ENCODE assay signal across 14 cellular contexts in genomic region chr11:87030458-87031054, GRCh38. TPM values are rescaled to one million over a fixed set of nuclear protein-coding genes. Genes with fewer than 3 reads are reported as not detected.
DNase-seq lines count a peak whose midpoint lies in the region; ATAC-seq, FAIRE-seq and TF ChIP-seq lines count a peak whose summit lies in the region.
"Had no signal": no experiment of that assay in that cellular context is flagged by ENCODE, and none has a peak within 500 bp of the region (broad histone marks: within the 10 kb centered on the region; RNA-seq: fewer than 3 reads in every experiment).

No MANE protein-coding gene starts in this region.

- H3K27ac ChIP-seq in HCT116 (ENCODE audit: low read depth, low read length) (no peak overlapping the region), HepG2 (ENCODE audit: extremely low read length, insufficient read depth, low read length) (no peak overlapping the region)
- H3K27ac ChIP-seq: vagina had no signal

- H3K27me3 ChIP-seq in HCT116 (ENCODE audit: insufficient read depth, low read length), result no peaks in the 10 kb centered on the region
- no peaks in the 10 kb centered on the region for H3K27me3 ChIP-seq in HepG2 (ENCODE audit: control insufficient read depth in 1 of 2, insufficient read depth in 2 of 2, low read length in 2 of 2)
- H3K27me3 ChIP-seq: vagina had no signal

- 82% methylated on average over 5 of the region's 5 CpGs for WGBS in HepG2 (ENCODE audit: low lambda C conversion rate)

- no peaks in the 10 kb centered on the region for H4K20me1 ChIP-seq in HCT116 (ENCODE audit: insufficient read depth)
- no peaks in the 10 kb centered on the region for H4K20me1 ChIP-seq in HepG2 (ENCODE audit: insufficient read depth, low read length)

- POLR2A ChIA-PET in activated CD4-positive, alpha-beta T cell treated with anti-CD3 and anti-CD28 coated beads for 36 hours (lab: Charles Lee), result no interaction called here
- POLR2A ChIA-PET in HCT116 (lab: Charles Lee), result interaction anchor here (0.6 kb wide), 1 partner anchor 117 kb away, joined by 3 read pairs; no protein-coding TSS in a partner anchor
- POLR2A ChIA-PET in HepG2 (lab: Yijun Ruan, JAX), result interaction anchor here (2.3 to 2.4 kb wide), 2 partner anchors 31 to 89 kb away, joined by 7 to 8 read pairs; no protein-coding TSS in a partner anchor

- H3K4me1 Mint-ChIP-seq in activated CD4-positive, alpha-beta T cell treated with anti-CD3 and anti-CD28 coated beads for 36 hours, result peaks cover 7% of the 10 kb centered on the region

- no peak for DNase-seq in activated CD4-positive, alpha-beta T cell treated with anti-CD3 and anti-CD28 coated beads for 36 hours
- DNase-seq in activated CD4-positive, alpha-beta T cell treated with anti-CD3 and anti-CD28 coated beads for 1 hour, result no peak
- DNase-seq in HCT116 (ENCODE audit: low read depth, low spot score), result no peak
- peak; percentile 74 for DNase-seq in SK-MEL-5 (ENCODE audit: low read depth, low spot score)
- peak; percentile 29 for DNase-seq in HepG2 (ENCODE audit: low spot score)
- DNase-seq in NK-92 (lab: John Stamatoyannopoulos, UW; ENCODE audit: unreplicated experiment), result no peak
- no peak for DNase-seq in NCI-H446 treated with DMSO at 0.1 percent for 48 hours (lab: John Stamatoyannopoulos, UW)
- DNase-seq: activated CD4-positive, alpha-beta T cell treated with anti-CD3 and anti-CD28 coated beads, Interleukin-2, amount 50 U/mL, for 48 hours; hippocampal formation; SIG-M5 had no signal

- intact Hi-C loops in activated CD4-positive, alpha-beta T cell treated with anti-CD3 and anti-CD28 coated beads for 36 hours (cut with DNase I, micrococcal nuclease), result loop anchor here in 1 of 2 experiments (10.0 kb wide), 1 partner anchor 54 kb away; no protein-coding TSS in a partner anchor
- intact Hi-C loops in HCT116 (cut with micrococcal nuclease), result no loop called here
- intact Hi-C loops in HepG2 (cut with micrococcal nuclease; ENCODE audit: unreplicated experiment), result no loop called here

- H3K9me3 Mint-ChIP-seq in activated CD4-positive, alpha-beta T cell treated with anti-CD3 and anti-CD28 coated beads for 36 hours (ENCODE audit: low read depth), result no peaks in the 10 kb centered on the region

- H3K4me1 ChIP-seq in HCT116 (ENCODE audit: control insufficient read depth in 1 of 2, insufficient read depth in 2 of 2, low read length in 2 of 2) (peaks cover under 1 to 1% of the 10 kb centered on the region in 2 experiments), HepG2 (ENCODE audit: insufficient read depth, low read length) (peaks cover 53% of the 10 kb centered on the region)
- H3K4me1 ChIP-seq: vagina had no signal

- TF ChIP-seq EP300 in HepG2 (IDR thresholded peaks at IDR 0.05; ENCODE audit: low read depth in 2 of 2, low read length in 2 of 2), result no peak
- TF ChIP-seq EP300 in HepG2 (CRISPR knock-in tag; IDR thresholded peaks at IDR 0.05; ENCODE audit: borderline replicate concordance), result no peak

- H3K79me2 ChIP-seq in HCT116 (ENCODE audit: insufficient read depth, low read length) (no peaks in the 10 kb centered on the region), HepG2 (ENCODE audit: insufficient read depth, low read length) (no peaks in the 10 kb centered on the region)

- no TSS peak for BruUV-seq in HCT116 (replicated peaks; lab: Mats Ljungman, UMichigan)
- BruUV-seq in HepG2 (replicated peaks; lab: Mats Ljungman, UMichigan), result no TSS peak

- H2AFZ ChIP-seq in HCT116 (ENCODE audit: low read depth, low read length, poor library complexity, severe bottlenecking) (peak overlapping the region; percentile 44), HepG2 (ENCODE audit: low read length) (no peak overlapping the region)

- H3K4me3 ChIP-seq in HCT116 (replicated peaks in 1 of 2; ENCODE audit: low read depth in 1 of 2, low read length in 2 of 2) (no peak overlapping the region), HepG2 (replicated peaks in 1 of 3; ENCODE audit: insufficient read depth in 1 of 3, low read depth in 2 of 3, low read length in 3 of 3) (no peak overlapping the region)
- H3K4me3 ChIP-seq: vagina had no signal

- H3K36me3 ChIP-seq in HCT116 (ENCODE audit: control insufficient read depth in 1 of 2, insufficient read depth in 2 of 2, low read length in 2 of 2), result no peaks in the 10 kb centered on the region
- H3K36me3 ChIP-seq in HepG2 (replicated peaks in 1 of 2; ENCODE audit: control insufficient read depth in 1 of 2, insufficient read depth in 2 of 2, low read length in 2 of 2), result no peaks in the 10 kb centered on the region
- H3K36me3 ChIP-seq: vagina had no signal

- in situ Hi-C loops in SK-MEL-5 (cut with HindIII; ENCODE audit: low pct_unique_long_range_greater_than_20kb, low sequenced_read_pairs), result no loop called here
- in situ Hi-C loops in HepG2 (cut with HindIII; ENCODE audit: extremely low pct_ligation_motif_present, low pct_unique_long_range_greater_than_20kb), result no loop called here

- H3K9me2 ChIP-seq in HCT116 (ENCODE audit: insufficient read depth), result no peaks in the 10 kb centered on the region

- RAD21 ChIA-PET in HCT116 (lab: Charles Lee; ENCODE audit: low non-redundant PET in 1 of 2, low total read pairs in 2 of 2, uncharacterized antibody in 2 of 2, unreplicated experiment in 2 of 2), result interaction anchor here in 1 of 2 experiments (0.7 kb wide), 1 partner anchor 95 kb away, joined by 3 read pairs; no protein-coding TSS in a partner anchor

- TF ChIP-seq CTCF in HCT116 (IDR thresholded peaks at IDR 0.05 in 2 of 3, conservative IDR thresholded peaks at IDR 0.05 in 1 of 3; ENCODE audit: borderline replicate concordance in 1 of 3, insufficient read depth in 1 of 3, low read depth in 2 of 3, low read length in 2 of 3) (0 out of 6 replicates have a peak, but pooled peaks of 1 of the 3 experiments have one; percentile 6), HepG2 (CRISPR knock-in tag; IDR thresholded peaks at IDR 0.05) (no peak)

- no peaks in the 10 kb centered on the region for H3K9me3 ChIP-seq in HCT116 (ENCODE audit: control insufficient read depth in 1 of 2, insufficient read depth in 1 of 2, low read depth in 1 of 2, low read length in 2 of 2)
- H3K9me3 ChIP-seq in HepG2 (ENCODE audit: low read length), result no peaks in the 10 kb centered on the region
- H3K9me3 ChIP-seq: vagina had no signal

- ATAC-seq in activated CD4-positive, alpha-beta T cell treated with anti-CD3 and anti-CD28 coated beads for 36 hours, result peak; percentile 65
- ATAC-seq in HCT116 (0 out of 2 replicates have a peak, but pooled peaks have one; percentile 17), HepG2 (no peak), GM19351 (IDR thresholded peaks at IDR 0.05; ENCODE audit: unreplicated experiment) (no peak)

- no peak for FAIRE-seq in HepG2 (lab: Jason Lieb, UNC)
- FAIRE-seq: A204.1 had no signal

- no peak for TF ChIP-seq POLR2A in HCT116 (IDR thresholded peaks at IDR 0.05; ENCODE audit: borderline replicate concordance, extremely low read depth, insufficient read depth, insufficient read length)
- no peak for TF ChIP-seq POLR2A in HepG2 (IDR thresholded peaks at IDR 0.05; ENCODE audit: insufficient read depth in 1 of 2, low read depth in 2 of 2, low read length in 2 of 2)

- H3K27me3 Mint-ChIP-seq in activated CD4-positive, alpha-beta T cell treated with anti-CD3 and anti-CD28 coated beads for 36 hours, result peaks cover 2% of the 10 kb centered on the region

- H3K4me3 Mint-ChIP-seq in activated CD4-positive, alpha-beta T cell treated with anti-CD3 and anti-CD28 coated beads for 36 hours, result no peak overlapping the region
- H3K4me3 Mint-ChIP-seq: IgD-negative memory B cell had no signal

- H3K27ac Mint-ChIP-seq in activated CD4-positive, alpha-beta T cell treated with anti-CD3 and anti-CD28 coated beads for 36 hours, result no peak overlapping the region
- H3K27ac Mint-ChIP-seq: IgD-negative memory B cell had no signal

- H3K4me2 ChIP-seq in HCT116 (ENCODE audit: low read length) (no peak overlapping the region), HepG2 (ENCODE audit: low read depth, low read length) (no peak overlapping the region)

- CTCF ChIA-PET in activated CD4-positive, alpha-beta T cell treated with anti-CD3 and anti-CD28 coated beads for 36 hours (lab: Charles Lee), result interaction anchor here (0.9 kb wide), 1 partner anchor 51 kb away, joined by 3 read pairs; no protein-coding TSS in a partner anchor
- CTCF ChIA-PET in HCT116 (lab: Charles Lee), result interaction anchor here (1.4 to 1.7 kb wide), 2 partner anchors 36 to 75 kb away, joined by 3 to 6 read pairs; partner anchors contain the start of gene FZD4
- CTCF ChIA-PET in HepG2 (lab: Yijun Ruan, JAX; ENCODE audit: low intra/inter-chr PET ratio, low total read pairs), result no interaction called here

- H3K9ac ChIP-seq in HCT116 (ENCODE audit: low read length) (no peak overlapping the region), HepG2 (ENCODE audit: insufficient read depth, low read depth, low read length) (no peak overlapping the region)

- no peaks in the 10 kb centered on the region for H3K36me3 Mint-ChIP-seq in activated CD4-positive, alpha-beta T cell treated with anti-CD3 and anti-CD28 coated beads for 36 hours (ENCODE audit: low read depth)
- H3K36me3 Mint-ChIP-seq: IgD-negative memory B cell had no signal

- TF ChIP-seq RAD21 in HCT116 (IDR thresholded peaks at IDR 0.05; ENCODE audit: low read depth), result no peak
- TF ChIP-seq RAD21 in HepG2 (CRISPR knock-in tag; IDR thresholded peaks at IDR 0.05), result no peak

RNA-seq across cellular contexts. Expression of gene TMEM135, which starts 7.2 kb away (rescaled TPM):
- 10 to 100 TPM; 25.5 to 26.0 TPM for total RNA-seq in activated CD4-positive, alpha-beta T cell treated with anti-CD3 and anti-CD28 coated beads for 36 hours
- total RNA-seq in HCT116 (2021; ENCODE audit: unreplicated experiment) (50.6 TPM), HepG2 (2016; rRNA removed; fragmentation: Illumina TruSeq; extraction: Trizol) (88.9 and 137 TPM in 2 replicates)
- 8.4 and 10.2 TPM in 2 replicates for polyA plus RNA-seq in HCT116 (2012)
- 28.2 and 32.3 TPM in 2 replicates for total RNA-seq in SK-MEL-5 (2014; rRNA removed; shearing (Covaris generic))
- polyA plus RNA-seq in SK-MEL-5 (2015; cell fraction: cytosol; rRNA removed), result 18.5 and 24.2 TPM in 2 replicates
- 19.3 and 33.7 TPM in 2 replicates for polyA plus RNA-seq in SK-MEL-5 (2015; cell fraction: nucleus; rRNA removed)
- 13.8 and 23.1 TPM in 2 replicates for total RNA-seq in HepG2 (2016; cell fraction: cytosol; rRNA removed; fragmentation: Illumina TruSeq; extraction: Trizol; ENCODE audit: low read depth)
- 89.3 and 110 TPM in 2 replicates for total RNA-seq in HepG2 (2016; cell fraction: insoluble cytoplasmic fraction; rRNA removed; fragmentation: Illumina TruSeq; extraction: Trizol)
- 53.8 and 64.4 TPM in 2 replicates for total RNA-seq in HepG2 (2016; cell fraction: membrane; rRNA removed; fragmentation: Illumina TruSeq; extraction: Trizol)
- 114 and 120 TPM in 2 replicates for total RNA-seq in HepG2 (2016; cell fraction: nucleus; rRNA removed; fragmentation: Illumina TruSeq; extraction: Trizol)
- 29.8 and 36.6 TPM in 2 replicates for polyA plus RNA-seq in HepG2 (2011; rRNA removed)
- polyA plus RNA-seq in HepG2 (2011; cell fraction: cytosol; rRNA removed), result 22.7 and 40.1 TPM in 2 replicates
- polyA plus RNA-seq in HepG2 (2011; cell fraction: nucleus; rRNA removed), result 31.7 and 48.3 TPM in 2 replicates
- 28.2 and 36.9 TPM in 2 replicates for polyA plus RNA-seq in HepG2 (2012)
- 4.8 and 5.5 TPM in 2 replicates for polyA plus RNA-seq in HepG2 (2016; cell fraction: cytosol; fragmentation: Illumina TruSeq; extraction: Trizol; ENCODE audit: low read depth)
- 68.6 and 71.6 TPM in 2 replicates for polyA plus RNA-seq in HepG2 (2016; cell fraction: insoluble cytoplasmic fraction; fragmentation: Illumina TruSeq; extraction: Trizol; ENCODE audit: low read depth)
- polyA plus RNA-seq in HepG2 (2016; cell fraction: membrane; fragmentation: Illumina TruSeq; extraction: Trizol; ENCODE audit: low read depth), result 17.9 and 19.7 TPM in 2 replicates
- polyA plus RNA-seq in HepG2 (2016; cell fraction: nucleus; fragmentation: Illumina TruSeq; extraction: Trizol; ENCODE audit: insufficient read depth, low read depth), result 49.6 and 80.2 TPM in 2 replicates
- 29.8 and 153 TPM in 2 replicates for polyA minus RNA-seq in HepG2 (2011; rRNA and poly(A)+ RNA removed; ENCODE audit: low replicate concordance)
- 48.6 and 52.1 TPM in 2 replicates for polyA minus RNA-seq in HepG2 (2011; cell fraction: cytosol; rRNA and poly(A)+ RNA removed)
- polyA minus RNA-seq in HepG2 (2011; cell fraction: nucleus; rRNA and poly(A)+ RNA removed), result 145 and 211 TPM in 2 replicates

Comparison
In these comparisons a context has a peak if more than half of its experiments do, and no peak if none do; other contexts are left out.
1. ATAC-seq: peak in activated CD4-positive, alpha-beta T cell treated with anti-CD3 and anti-CD28 coated beads for 36 hours (single experiment) and HCT116 (single experiment); none in HepG2 (single experiment) and GM19351 (single experiment).
2. DNase-seq: peak in SK-MEL-5 (single experiment) and HepG2 (single experiment); none in activated CD4-positive, alpha-beta T cell treated with anti-CD3 and anti-CD28 coated beads for 36 hours (single experiment), activated CD4-positive, alpha-beta T cell treated with anti-CD3 and anti-CD28 coated beads for 1 hour (single experiment), HCT116 (single experiment), NK-92 (single experiment) and NCI-H446 treated with DMSO at 0.1 percent for 48 hours (single experiment).